1 cellular context compared by ENCODE assay signal in the genomic region with DNA sequence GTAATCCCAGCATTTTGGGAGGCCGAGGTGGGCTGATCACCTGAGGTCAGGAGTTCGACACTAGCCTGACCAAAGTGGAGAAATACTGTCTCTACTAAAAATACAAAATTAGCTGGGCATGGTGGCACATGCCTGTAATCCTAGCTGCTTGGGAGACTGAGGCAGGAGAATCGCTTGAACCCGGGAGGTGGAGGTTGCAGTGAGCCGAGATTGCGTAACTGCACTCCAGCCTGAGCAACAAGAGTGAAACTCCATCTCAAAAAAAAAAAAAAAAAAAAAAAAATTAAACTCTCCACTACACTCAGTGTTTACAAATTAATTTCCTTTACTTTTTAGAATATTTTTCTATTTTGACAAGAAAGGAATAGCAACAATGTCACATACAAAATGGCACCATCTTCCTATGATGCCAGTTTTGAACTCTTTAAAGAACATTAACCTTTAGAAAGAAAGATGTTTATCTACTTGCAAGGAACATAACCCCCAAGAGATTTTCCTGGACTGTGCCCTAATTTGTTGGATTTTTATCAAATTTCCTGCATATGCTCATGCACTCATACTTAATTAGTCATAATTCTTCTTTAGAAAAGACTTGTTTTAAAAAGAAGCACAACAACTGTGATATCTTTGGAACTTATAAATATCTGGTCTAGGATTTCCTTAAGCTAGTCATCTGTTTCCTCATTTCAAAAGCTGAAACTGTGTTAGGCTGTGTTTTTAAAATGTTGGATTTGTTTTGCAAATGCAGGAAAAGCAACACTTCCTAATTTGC.
TF ChIP-seq lines count a peak whose summit lies in the region.

No MANE protein-coding gene starts in this region.

TF ChIP-seq in K562, 482 proteins besides CTCF, POLR2A, EP300 and RAD21 (continued from another document):
- TF ChIP-seq, protein P1, sequence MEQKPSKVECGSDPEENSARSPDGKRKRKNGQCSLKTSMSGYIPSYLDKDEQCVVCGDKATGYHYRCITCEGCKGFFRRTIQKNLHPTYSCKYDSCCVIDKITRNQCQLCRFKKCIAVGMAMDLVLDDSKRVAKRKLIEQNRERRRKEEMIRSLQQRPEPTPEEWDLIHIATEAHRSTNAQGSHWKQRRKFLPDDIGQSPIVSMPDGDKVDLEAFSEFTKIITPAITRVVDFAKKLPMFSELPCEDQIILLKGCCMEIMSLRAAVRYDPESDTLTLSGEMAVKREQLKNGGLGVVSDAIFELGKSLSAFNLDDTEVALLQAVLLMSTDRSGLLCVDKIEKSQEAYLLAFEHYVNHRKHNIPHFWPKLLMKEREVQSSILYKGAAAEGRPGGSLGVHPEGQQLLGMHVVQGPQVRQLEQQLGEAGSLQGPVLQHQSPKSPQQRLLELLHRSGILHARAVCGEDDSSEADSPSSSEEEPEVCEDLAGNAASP (IDR thresholded peaks at IDR 0.05): no peak
- no peak for TF ChIP-seq E2F3 (CRISPR knock-in tag; IDR thresholded peaks at IDR 0.05)
